Comparison of ENCODE assay signal across 8 cellular contexts in the genomic region with DNA sequence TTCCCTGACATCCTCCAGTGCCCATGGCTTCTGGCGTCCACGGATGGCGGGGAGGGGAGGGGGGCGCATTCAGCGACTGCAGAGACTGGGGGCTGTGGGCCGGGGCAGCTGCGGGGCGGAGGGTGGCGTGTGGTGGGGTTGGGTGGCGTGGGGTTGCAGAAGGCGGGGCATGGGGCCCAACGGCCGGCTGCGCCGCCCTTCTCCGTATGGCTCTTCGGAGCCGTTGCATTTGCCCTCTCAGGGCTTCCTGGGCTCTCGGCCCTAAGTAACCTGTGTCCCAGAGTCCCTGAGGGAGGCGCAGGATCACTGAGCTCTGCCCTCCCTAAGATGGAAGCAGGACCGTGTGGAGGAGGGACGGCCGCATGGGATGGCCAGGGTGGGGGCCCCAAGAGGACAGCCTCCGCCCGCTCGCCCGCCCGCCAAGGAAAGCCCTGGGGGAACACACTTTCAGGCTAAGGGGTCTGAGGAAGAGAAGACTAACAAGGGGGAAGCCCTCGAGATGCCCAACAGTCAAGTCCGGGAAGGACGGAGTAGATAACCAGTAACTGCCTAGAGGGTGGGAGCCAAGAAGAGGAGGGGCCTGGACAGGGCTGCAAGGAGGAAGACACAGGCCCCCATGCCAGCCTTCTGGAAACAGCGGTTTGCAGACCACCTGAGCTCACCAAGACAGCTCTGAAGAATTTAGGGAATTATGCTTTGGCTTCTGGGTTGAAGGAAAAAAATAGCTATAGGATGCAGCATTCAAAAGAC. TPM values are rescaled to one million over a fixed set of nuclear protein-coding genes. Genes with fewer than 3 reads are reported as not detected.
DNase-seq lines count a peak whose midpoint lies in the region; ATAC-seq and TF ChIP-seq lines count a peak whose summit lies in the region.

No MANE protein-coding gene starts in this region.

- H3K27ac ChIP-seq in ovary = no peak overlapping the region

- H3K4me3 ChIP-seq in fibroblast of the aortic adventitia (ENCODE audit: low read depth, low read length) (peak overlapping the region; percentile 70), ovary (peak overlapping the region; percentile 51)

- peaks cover 8% of the 10 kb centered on the region for H3K4me1 ChIP-seq in ovary (ENCODE audit: insufficient read depth)

- intact Hi-C loops in ovary (cut with DNase I) = no loop called here

- ATAC-seq in T-helper 17 cell = peak; percentile 22
- no peak for ATAC-seq in HG02642 (IDR thresholded peaks at IDR 0.05; ENCODE audit: poor library complexity, unreplicated experiment)
- ATAC-seq in HG02763 (IDR thresholded peaks at IDR 0.05; ENCODE audit: unreplicated experiment) = no peak

- H3K27me3 ChIP-seq in ovary = no peaks in the 10 kb centered on the region

- 2 to 4% (median 3%) methylated on average over 28 to 32 of the region's 32 CpGs for WGBS in ovary, 3 donors

- no peaks in the 10 kb centered on the region for H3K36me3 ChIP-seq in ovary

- H3K27ac Mint-ChIP-seq in T-helper 2 cell treated with Interferon-gamma antibody and Interleukin-4, amounts not matched to agents 5 μg/mL and 100 μg/mL, for 36 hours = no peak overlapping the region
- no peak overlapping the region for H3K27ac Mint-ChIP-seq in T-helper 17 cell

- H3K36me3 Mint-ChIP-seq in T-helper 2 cell treated with Interferon-gamma antibody and Interleukin-4, amounts not matched to agents 5 μg/mL and 100 μg/mL, for 36 hours (ENCODE audit: low read depth) = peaks cover 8% of the 10 kb centered on the region
- H3K36me3 Mint-ChIP-seq in T-helper 17 cell (ENCODE audit: low read depth) = no peaks in the 10 kb centered on the region

- TF ChIP-seq POLR2A in ovary (IDR thresholded peaks at IDR 0.05) = no peak

- CTCF ChIA-PET in HEK293T (lab: Yijun Ruan, JAX) = no interaction called here

- no peaks in the 10 kb centered on the region for H3K9me3 ChIP-seq in T-helper 17 cell (ENCODE audit: control insufficient read depth, low read length, poor library complexity, severe bottlenecking)
- no peaks in the 10 kb centered on the region for H3K9me3 ChIP-seq in ovary

- no peak for TF ChIP-seq EP300 in ovary (IDR thresholded peaks at IDR 0.05)

- DNase-seq in T-helper 2 cell treated with Interferon-gamma antibody and Interleukin-4, amounts not matched to agents 5 μg/mL and 100 μg/mL, for 36 hours (ENCODE audit: low spot score) = no peak
- DNase-seq in T-helper 2 cell (no peak), T-helper 17 cell (no peak), fibroblast of the aortic adventitia (ENCODE audit: low read depth) (peak; percentile 21), ovary (no peak), HEK293T (ENCODE audit: extremely low spot score) (no peak)

- peak overlapping the region; percentile 56 for H3K4me3 Mint-ChIP-seq in T-helper 2 cell treated with Interferon-gamma antibody and Interleukin-4, amounts not matched to agents 5 μg/mL and 100 μg/mL, for 36 hours
- peak overlapping the region; percentile 67 for H3K4me3 Mint-ChIP-seq in T-helper 17 cell

- TF ChIP-seq CTCF in fibroblast of the aortic adventitia (IDR thresholded peaks at IDR 0.05; ENCODE audit: insufficient read depth, low read length) = no peak
- no peak for TF ChIP-seq CTCF in ovary (IDR thresholded peaks at IDR 0.05)

- peaks cover 9% of the 10 kb centered on the region for H3K4me1 Mint-ChIP-seq in T-helper 2 cell treated with Interferon-gamma antibody and Interleukin-4, amounts not matched to agents 5 μg/mL and 100 μg/mL, for 36 hours (ENCODE audit: low read depth)
- peaks cover 8% of the 10 kb centered on the region for H3K4me1 Mint-ChIP-seq in T-helper 17 cell

- POLR2A ChIA-PET in HEK293T (lab: Yijun Ruan, JAX) = interaction anchor here (0.7 to 1.9 kb wide), 4 partner anchors 24 to 44 kb away, joined by 3 to 7 read pairs (median 4); partner anchors contain the start of genes LZTR1 and THAP7

- H3K27me3 Mint-ChIP-seq in T-helper 2 cell treated with Interferon-gamma antibody and Interleukin-4, amounts not matched to agents 5 μg/mL and 100 μg/mL, for 36 hours (ENCODE audit: low read depth) = peaks cover 26% of the 10 kb centered on the region
- peaks cover 24% of the 10 kb centered on the region for H3K27me3 Mint-ChIP-seq in T-helper 17 cell

- no peaks in the 10 kb centered on the region for H3K9me3 Mint-ChIP-seq in T-helper 2 cell treated with Interferon-gamma antibody and Interleukin-4, amounts not matched to agents 5 μg/mL and 100 μg/mL, for 36 hours

TF ChIP-seq in HEK293T, 16 proteins besides CTCF, POLR2A, EP300 and RAD21:
- no peak for TF ChIP-seq L3MBTL2 (conservative IDR thresholded peaks at IDR 0.05)
- no peak for TF ChIP-seq ARNT (IDR thresholded peaks at IDR 0.05)
- no peak for TF ChIP-seq TARDBP (IDR thresholded peaks at IDR 0.05)
- no peak for TF ChIP-seq CTBP1 (IDR thresholded peaks at IDR 0.05; ENCODE audit: borderline replicate concordance)
- TF ChIP-seq PKNOX1 (IDR thresholded peaks at IDR 0.05) = no peak
- TF ChIP-seq BHLHE40 (IDR thresholded peaks at IDR 0.05; ENCODE audit: borderline replicate concordance) = no peak
- no peak for TF ChIP-seq HDGF (IDR thresholded peaks at IDR 0.05; ENCODE audit: borderline replicate concordance)
- no peak for TF ChIP-seq SUZ12 (IDR thresholded peaks at IDR 0.05)
- no peak for TF ChIP-seq FOXA1 (IDR thresholded peaks at IDR 0.05)
- TF ChIP-seq FOXM1 (IDR thresholded peaks at IDR 0.05; ENCODE audit: borderline replicate concordance) = no peak
- TF ChIP-seq ZNF384 (IDR thresholded peaks at IDR 0.05) = no peak
- no peak for TF ChIP-seq LEF1 (IDR thresholded peaks at IDR 0.05; ENCODE audit: borderline replicate concordance)
- no peak for TF ChIP-seq FOXK2 (IDR thresholded peaks at IDR 0.05)
- TF ChIP-seq SP1 (IDR thresholded peaks at IDR 0.05) = no peak
- no peak for TF ChIP-seq ELF4 (IDR thresholded peaks at IDR 0.05)
- TF ChIP-seq NFRKB (IDR thresholded peaks at IDR 0.05) = no peak

RNA-seq across cellular contexts. Expression of gene AIFM3, which starts 9.2 kb away (rescaled TPM):
- total RNA-seq in T-helper 17 cell (1 to 10 TPM in 1 of 2 donors, under 1 TPM in 1; 0.34 to 1.2 TPM), fibroblast of the aortic adventitia (ENCODE audit: low replicate concordance) (0.45 and 1.7 TPM in 2 replicates), ovary (1 to 10 TPM in 4 of 7 donors, under 1 TPM in 3; 0.43 to 2.7 (median 1.1) TPM)
- 1 to 10 TPM in 1 of 2 donors, not detected in 1; 1.1 TPM for polyA plus RNA-seq in ovary

RNA-seq across cellular contexts. Expression of gene LZTR1, which starts 24.2 kb away (rescaled TPM):
- total RNA-seq in T-helper 17 cell (10 to 100 TPM; 49.4 to 59.3 TPM), fibroblast of the aortic adventitia (ENCODE audit: low replicate concordance) (27.2 and 53.5 TPM in 2 replicates), ovary (10 to 100 TPM; 30.4 to 73.4 (median 51.6) TPM)
- 10 to 100 TPM; 28.2 to 32.3 TPM for polyA plus RNA-seq in ovary

RNA-seq across cellular contexts. Expression of gene CRKL, which starts 40.7 kb away (rescaled TPM):
- total RNA-seq in T-helper 17 cell = 10 to 100 TPM; 40.0 to 57.0 TPM
- total RNA-seq in fibroblast of the aortic adventitia (ENCODE audit: low replicate concordance) = 35.0 and 44.7 TPM in 2 replicates
- 10 to 100 TPM; 42.8 to 71.5 (median 58.0) TPM for total RNA-seq in ovary
- polyA plus RNA-seq in ovary = 10 to 100 TPM; 22.7 to 51.5 TPM

RNA-seq across cellular contexts. Expression of gene THAP7, which starts 44.1 kb away (rescaled TPM):
- total RNA-seq in T-helper 17 cell (10 to 100 TPM; 41.5 to 55.6 TPM), fibroblast of the aortic adventitia (ENCODE audit: low replicate concordance) (20.0 and 21.8 TPM in 2 replicates), ovary (10 to 100 TPM; 27.5 to 54.0 (median 39.3) TPM)
- polyA plus RNA-seq in ovary = 10 to 100 TPM in 1 of 2 donors, 1 to 10 TPM in 1; 7.8 to 54.9 TPM

RNA-seq across cellular contexts. Expression of gene P2RX6, which starts 57.1 kb away (rescaled TPM):
- total RNA-seq in T-helper 17 cell = 1 to 10 TPM in 1 of 2 donors, under 1 TPM in 1; 0.39 to 1.0 TPM
- 0.63 and 5.9 TPM in 2 replicates for total RNA-seq in fibroblast of the aortic adventitia (ENCODE audit: low replicate concordance)
- total RNA-seq in ovary = 1 to 10 TPM in 4 of 7 donors, under 1 TPM in 3; 0.69 to 1.6 (median 1.0) TPM
- 1 to 10 TPM in 1 of 2 donors, under 1 TPM in 1; 0.47 to 1.3 TPM for polyA plus RNA-seq in ovary
